8 cellular contexts compared by ENCODE assay signal in the genomic region with DNA sequence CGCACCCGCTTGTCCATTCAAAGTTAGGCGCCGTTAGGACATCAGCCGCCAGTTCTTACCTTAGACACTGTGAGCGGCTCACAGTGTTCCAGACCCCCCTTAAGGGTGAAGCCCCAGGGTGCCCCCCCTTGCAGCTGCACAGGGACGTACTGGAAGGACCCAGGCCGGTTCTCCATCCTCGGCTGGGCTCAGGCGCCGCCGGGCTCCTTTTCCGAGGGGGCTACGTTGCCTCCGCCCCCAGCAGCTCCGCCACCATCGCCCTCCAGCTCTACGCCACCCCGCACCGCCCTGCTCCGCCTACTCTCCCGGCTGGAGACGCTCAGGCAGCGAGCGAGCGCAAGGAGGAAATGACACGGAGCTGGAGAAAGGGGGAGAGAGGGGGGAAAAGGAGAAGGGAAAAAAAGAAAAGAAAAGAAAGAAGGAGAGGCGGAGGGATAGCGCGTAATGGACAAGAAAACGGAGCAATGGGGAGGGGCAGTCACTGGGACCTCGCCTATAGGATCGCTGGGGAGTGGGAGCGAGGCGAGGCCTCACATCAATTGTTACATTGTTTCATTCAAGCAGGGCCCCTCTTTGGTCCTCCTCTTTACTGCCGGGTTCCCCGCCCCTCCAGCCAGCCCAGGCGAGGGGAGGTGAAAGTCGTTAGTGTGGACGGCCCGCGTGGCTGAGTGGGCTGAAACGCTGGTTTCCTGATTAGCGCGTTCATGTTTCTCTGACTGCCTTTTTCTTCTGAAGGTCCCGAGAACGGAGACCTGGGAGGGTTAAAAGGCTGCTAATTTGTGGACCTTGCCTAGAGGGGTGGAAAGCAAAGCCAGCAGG. TPM values are rescaled to one million over a fixed set of nuclear protein-coding genes. Genes with fewer than 3 reads are reported as not detected.
DNase-seq lines count a peak whose midpoint lies in the region; ATAC-seq, FAIRE-seq and TF ChIP-seq lines count a peak whose summit lies in the region.

Gene SHROOM4 (minus strand): TSS at position 352 of the 819 bp plus-strand sequence. CDS start 176 bp downstream, at position 176.

- H2AFZ ChIP-seq in astrocyte (ENCODE audit: low read depth, low read length) = peak within 1 kb of the TSS; percentile 86

- peaks cover 5% of the 10 kb centered on the region for H3K79me2 ChIP-seq in astrocyte (ENCODE audit: insufficient read depth, low read length)

- TF ChIP-seq POLR2A in prostate gland (IDR thresholded peaks at IDR 0.05) = peak; percentile 34

- peaks cover 12% of the 10 kb centered on the region for H3K4me1 Mint-ChIP-seq in astrocyte (ENCODE audit: low read depth, unreplicated experiment)

- DNase-seq in HAP-1 (ENCODE audit: low spot score in 2 of 2) (peak; percentile 87 to 88), astrocyte (ENCODE audit: low read depth) (peak; percentile 69), iPS DF 19.7 (ENCODE audit: low read depth, low spot score) (peak; percentile 28), prostate gland (ENCODE audit: low spot score) (peak; percentile 8), NCI-H510A (lab: John Stamatoyannopoulos, UW) (no peak)
- no peak for DNase-seq in stimulated activated CD4-positive, alpha-beta T cell treated with anti-CD3 and anti-CD28 coated beads, Interleukin-4, amount 100 ng/mL, for 4 hours

- peak within 1 kb of the TSS; percentile 95 for H3K27ac Mint-ChIP-seq in astrocyte (ENCODE audit: unreplicated experiment)

- no peaks in the 10 kb centered on the region for H3K27me3 Mint-ChIP-seq in astrocyte (ENCODE audit: low read depth, unreplicated experiment)

- no peak for FAIRE-seq in astrocyte (lab: Jason Lieb, UNC)

- H3K9ac ChIP-seq in astrocyte (ENCODE audit: low read length) = peak within 1 kb of the TSS; percentile 77

- H3K36me3 Mint-ChIP-seq in astrocyte (ENCODE audit: low read depth, unreplicated experiment) = peaks cover 4% of the 10 kb centered on the region

- H3K36me3 ChIP-seq in HAP-1 (replicated peaks) (no peaks in the 10 kb centered on the region), astrocyte (ENCODE audit: insufficient read depth, low read length) (no peaks in the 10 kb centered on the region), prostate gland (no peaks in the 10 kb centered on the region)

- peaks cover 12% of the 10 kb centered on the region for H3K4me1 ChIP-seq in HAP-1
- H3K4me1 ChIP-seq in astrocyte (ENCODE audit: insufficient read depth, low read length) = peaks cover 11% of the 10 kb centered on the region
- no peaks in the 10 kb centered on the region for H3K4me1 ChIP-seq in prostate gland (replicated peaks)

- no peaks in the 10 kb centered on the region for H3K27me3 ChIP-seq in HAP-1 (ENCODE audit: low read depth)
- no peaks in the 10 kb centered on the region for H3K27me3 ChIP-seq in astrocyte (ENCODE audit: insufficient read depth, low read length)
- no peaks in the 10 kb centered on the region for H3K27me3 ChIP-seq in prostate gland (replicated peaks; ENCODE audit: insufficient read depth)

- intact Hi-C loops in prostate gland (cut with DNase I) = no loop called here

- ATAC-seq in GM18873 (IDR thresholded peaks at IDR 0.05; ENCODE audit: low FRiP score, unreplicated experiment) = no peak
- no peak for ATAC-seq in HG02938 (IDR thresholded peaks at IDR 0.05; ENCODE audit: unreplicated experiment)

- no peaks in the 10 kb centered on the region for H3K9me3 Mint-ChIP-seq in astrocyte (ENCODE audit: unreplicated experiment)

- TF ChIP-seq CTCF in astrocyte (IDR thresholded peaks at IDR 0.05; ENCODE audit: insufficient read depth, low read depth, low read length) (no peak), prostate gland (IDR thresholded peaks at IDR 0.05) (no peak)

- H3K4me2 ChIP-seq in astrocyte (ENCODE audit: low read length) = peak within 1 kb of the TSS; percentile 92

- H3K9me3 ChIP-seq in HAP-1 = no peaks in the 10 kb centered on the region
- no peaks in the 10 kb centered on the region for H3K9me3 ChIP-seq in astrocyte (ENCODE audit: insufficient read depth, low read depth, low read length)
- H3K9me3 ChIP-seq in prostate gland = no peaks in the 10 kb centered on the region

- H4K20me1 ChIP-seq in astrocyte (ENCODE audit: insufficient read depth, low read length) = peaks cover 4% of the 10 kb centered on the region

- H3K27ac ChIP-seq in astrocyte (ENCODE audit: low read depth, low read length) (peak within 1 kb of the TSS; percentile 68), prostate gland (peak within 1 kb of the TSS; percentile 41 to 53)

- H3K4me3 Mint-ChIP-seq in astrocyte (ENCODE audit: unreplicated experiment) = peak within 1 kb of the TSS; percentile 89

- H3K4me3 ChIP-seq in HAP-1 (peak within 1 kb of the TSS; percentile 48), astrocyte (ENCODE audit: insufficient read depth, low read depth, low read length) (peak within 1 kb of the TSS; percentile 65), prostate gland (peak within 1 kb of the TSS; percentile 31 to 33)

- in situ Hi-C loops in HAP-1 (cut with MboI; ENCODE audit: low sequenced_read_pairs) = no loop called here

- WGBS in prostate gland = under 1% methylated on average over 44 of the region's 47 CpGs

RNA-seq across cellular contexts. Expression of gene SHROOM4, which starts in this region (rescaled TPM):
- total RNA-seq in astrocyte = 7.0 and 7.6 TPM in 2 replicates
- total RNA-seq in prostate gland = 1 to 10 TPM; 6.1 to 7.3 TPM

Comparison
In these comparisons a context has a peak if more than half of its experiments do, and no peak if none do; other contexts are left out.
1. DNase-seq: peak in HAP-1 (2 of 2), astrocyte (single experiment), iPS DF 19.7 (single experiment) and prostate gland (single experiment); none in NCI-H510A (single experiment) and stimulated activated CD4-positive, alpha-beta T cell treated with anti-CD3 and anti-CD28 coated beads, Interleukin-4, amount 100 ng/mL, for 4 hours (0 of 2).
2. Peak in every context shown above with its lines, with median percentiles within 50 percentile points of each other: H3K4me3 ChIP-seq.